In the genomic region with DNA sequence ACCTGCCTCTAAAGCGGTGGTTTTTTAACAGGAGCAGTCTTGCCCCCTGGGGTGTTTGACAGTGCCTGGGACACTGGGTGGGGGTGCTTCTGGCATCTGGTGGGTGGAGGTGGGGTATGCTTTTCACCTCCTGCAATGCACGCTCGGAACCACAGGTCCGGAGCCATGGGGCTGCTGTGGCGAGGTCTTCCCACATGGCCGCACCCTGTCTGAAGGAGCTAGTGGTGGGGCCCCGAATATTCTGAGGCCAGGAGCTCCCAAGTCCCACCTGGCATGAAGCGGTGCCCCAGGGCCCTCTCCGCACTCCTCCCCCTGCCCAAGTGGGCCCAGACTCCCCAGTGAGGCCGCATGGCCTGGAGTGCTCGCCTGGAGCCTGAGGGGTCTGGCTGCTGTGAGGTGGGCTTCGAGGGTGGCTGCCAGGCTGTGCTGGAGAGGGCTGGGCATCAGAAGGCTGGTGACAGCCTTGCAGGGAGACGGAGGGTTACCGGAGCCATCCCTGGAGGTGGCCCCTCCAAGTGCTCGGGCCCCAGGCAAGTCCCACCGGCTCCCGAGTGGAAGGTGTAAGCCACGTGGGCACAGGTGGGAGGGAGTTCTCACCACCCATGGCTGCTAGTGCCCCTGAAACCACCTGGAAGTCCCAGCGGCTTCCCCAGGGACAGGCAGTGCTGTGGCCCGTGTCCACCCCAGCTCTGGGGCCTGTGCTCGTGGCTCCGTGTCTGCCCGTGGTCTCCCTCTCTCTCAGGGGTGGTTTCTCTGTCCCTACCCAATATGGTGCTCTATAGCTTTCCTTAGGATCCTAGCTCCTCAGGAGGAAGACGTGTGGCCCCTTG, we compare ENCODE assay signal across 2 cellular contexts.
A peak's percentile ranks its signal among the peaks of the same experiment; 100 is the strongest.
TF ChIP-seq lines count a peak whose summit lies in the region.

No MANE protein-coding gene starts in this region.

TF ChIP-seq in GM12878, 131 proteins besides CTCF, POLR2A, EP300 and RAD21:
- TF ChIP-seq SMAD1 (IDR thresholded peaks at IDR 0.05; ENCODE audit: low read depth, partially characterized antibody), result no peak
- TF ChIP-seq GATAD2B (conservative IDR thresholded peaks at IDR 0.05; ENCODE audit: low read depth), result 0 out of 2 replicates have a peak, but pooled peaks have one; percentile 28
- TF ChIP-seq CBX3 (IDR thresholded peaks at IDR 0.05; ENCODE audit: borderline replicate concordance, low read depth), result no peak
- TF ChIP-seq IKZF1 (conservative IDR thresholded peaks at IDR 0.05), result peak; percentile 37; the same call in 1 of the 2 replicates
- TF ChIP-seq HDAC6 (IDR thresholded peaks at IDR 0.05; ENCODE audit: unreplicated experiment), result no peak
- TF ChIP-seq NR2F1 (conservative IDR thresholded peaks at IDR 0.05), result peak; percentile 45; the same call in 1 of the 2 replicates
- no peak for TF ChIP-seq ZBTB33 (IDR thresholded peaks at IDR 0.05)
- peak; percentile 67 for TF ChIP-seq MEF2B (IDR thresholded peaks at IDR 0.05; ENCODE audit: partially characterized antibody, poor library complexity, severe bottlenecking)
- 0 out of 2 replicates have a peak, but pooled peaks have one; percentile 26 for TF ChIP-seq PAX5 (IDR thresholded peaks at IDR 0.05; ENCODE audit: borderline replicate concordance, low read depth, low read length)
- TF ChIP-seq ETV6 (conservative IDR thresholded peaks at IDR 0.05 in 1 of 2, IDR thresholded peaks at IDR 0.05 in 1 of 2; ENCODE audit: borderline replicate concordance in 1 of 2, low read depth in 1 of 2), result no peak
- TF ChIP-seq CBX5 (IDR thresholded peaks at IDR 0.05; ENCODE audit: low read depth), result no peak
- TF ChIP-seq SP1 (IDR thresholded peaks at IDR 0.05; ENCODE audit: low read depth, low read length), result no peak
- 0 out of 4 replicates have a peak, but pooled peaks of 1 of the 2 experiments have one; percentile 13 for TF ChIP-seq BHLHE40 (IDR thresholded peaks at IDR 0.05; ENCODE audit: borderline replicate concordance in 1 of 2, low read depth in 2 of 2, low read length in 1 of 2)
- TF ChIP-seq, protein P1, sequence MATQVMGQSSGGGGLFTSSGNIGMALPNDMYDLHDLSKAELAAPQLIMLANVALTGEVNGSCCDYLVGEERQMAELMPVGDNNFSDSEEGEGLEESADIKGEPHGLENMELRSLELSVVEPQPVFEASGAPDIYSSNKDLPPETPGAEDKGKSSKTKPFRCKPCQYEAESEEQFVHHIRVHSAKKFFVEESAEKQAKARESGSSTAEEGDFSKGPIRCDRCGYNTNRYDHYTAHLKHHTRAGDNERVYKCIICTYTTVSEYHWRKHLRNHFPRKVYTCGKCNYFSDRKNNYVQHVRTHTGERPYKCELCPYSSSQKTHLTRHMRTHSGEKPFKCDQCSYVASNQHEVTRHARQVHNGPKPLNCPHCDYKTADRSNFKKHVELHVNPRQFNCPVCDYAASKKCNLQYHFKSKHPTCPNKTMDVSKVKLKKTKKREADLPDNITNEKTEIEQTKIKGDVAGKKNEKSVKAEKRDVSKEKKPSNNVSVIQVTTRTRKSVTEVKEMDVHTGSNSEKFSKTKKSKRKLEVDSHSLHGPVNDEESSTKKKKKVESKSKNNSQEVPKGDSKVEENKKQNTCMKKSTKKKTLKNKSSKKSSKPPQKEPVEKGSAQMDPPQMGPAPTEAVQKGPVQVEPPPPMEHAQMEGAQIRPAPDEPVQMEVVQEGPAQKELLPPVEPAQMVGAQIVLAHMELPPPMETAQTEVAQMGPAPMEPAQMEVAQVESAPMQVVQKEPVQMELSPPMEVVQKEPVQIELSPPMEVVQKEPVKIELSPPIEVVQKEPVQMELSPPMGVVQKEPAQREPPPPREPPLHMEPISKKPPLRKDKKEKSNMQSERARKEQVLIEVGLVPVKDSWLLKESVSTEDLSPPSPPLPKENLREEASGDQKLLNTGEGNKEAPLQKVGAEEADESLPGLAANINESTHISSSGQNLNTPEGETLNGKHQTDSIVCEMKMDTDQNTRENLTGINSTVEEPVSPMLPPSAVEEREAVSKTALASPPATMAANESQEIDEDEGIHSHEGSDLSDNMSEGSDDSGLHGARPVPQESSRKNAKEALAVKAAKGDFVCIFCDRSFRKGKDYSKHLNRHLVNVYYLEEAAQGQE (IDR thresholded peaks at IDR 0.05; ENCODE audit: low read depth, low read length), result no peak
- TF ChIP-seq IKZF2 (IDR thresholded peaks at IDR 0.05), result no peak
- TF ChIP-seq IRF4 (IDR thresholded peaks at IDR 0.05; ENCODE audit: low read depth, low read length), result no peak

TF ChIP-seq in HepG2, 621 proteins besides CTCF, POLR2A, EP300 and RAD21:
- TF ChIP-seq ZNF687 (CRISPR knock-in tag; IDR thresholded peaks at IDR 0.05), result peak; percentile 4; the same call in 1 of the 2 replicates
- TF ChIP-seq CREM (IDR thresholded peaks at IDR 0.05), result no peak
- no peak for TF ChIP-seq CREM (CRISPR knock-in tag; IDR thresholded peaks at IDR 0.05)
